In genomic region chr14:87615822-87616679, GRCh38 we compare ENCODE assay signal across 8 cellular contexts.
DNase-seq lines count a peak whose midpoint lies in the region; ATAC-seq and TF ChIP-seq lines count a peak whose summit lies in the region.

No MANE protein-coding gene starts in this region.

- no peak overlapping the region for H3K4me2 ChIP-seq in neuronal stem cell (ENCODE audit: insufficient read depth, low read length, poor library complexity, severe bottlenecking)

- H4K91ac ChIP-seq in neuronal stem cell (ENCODE audit: low read depth, low read length, poor library complexity), result no peak overlapping the region

- H3K23ac ChIP-seq in neuronal stem cell (ENCODE audit: low read depth, low read length, poor library complexity), result no peak overlapping the region

- 53% methylated on average over 12 of the region's 12 CpGs for WGBS in esophagus muscularis mucosa
- WGBS in neuronal stem cell (ENCODE audit: extremely low coverage in 2 of 2, insufficient read length in 2 of 2, insufficient replicate concordance in 1 of 2), 2 donors, result no CpG with 5 or more reads among the region's 12 CpGs

- H3K27me3 ChIP-seq in WERI-Rb-1 (ENCODE audit: insufficient read depth, low read depth, severe bottlenecking) (no peaks in the 10 kb centered on the region), esophagus muscularis mucosa (no peaks in the 10 kb centered on the region), neuronal stem cell (ENCODE audit: control insufficient read depth in 3 of 3, insufficient read depth in 3 of 3, low read depth in 1 of 3, low read length in 3 of 3) (no peaks in the 10 kb centered on the region)

- no peak overlapping the region for H3K4ac ChIP-seq in neuronal stem cell (ENCODE audit: low read length)

- POLR2A ChIA-PET in AG04449 (lab: Yijun Ruan, JAX), result no interaction called here

- H2BK120ac ChIP-seq in neuronal stem cell (ENCODE audit: low read depth, low read length), result no peak overlapping the region

- DNase-seq in AG04449 (ENCODE audit: low read depth, low spot score), result no peak
- peak; percentile 57 for DNase-seq in GM12865 (ENCODE audit: low read depth)
- DNase-seq in HFF-Myc (ENCODE audit: extremely low read depth, low read depth), result no peak
- peak; percentile 42 for DNase-seq in NCI-H1092 (lab: John Stamatoyannopoulos, UW)
- peak; percentile 77 for DNase-seq in WERI-Rb-1
- peak; percentile 81 for DNase-seq in esophagus muscularis mucosa (ENCODE audit: extremely low spot score)
- peak; percentile 64 for DNase-seq in neuronal stem cell (ENCODE audit: low spot score)

- TF ChIP-seq EP300 in esophagus muscularis mucosa (IDR thresholded peaks at IDR 0.05), result no peak

- no peak overlapping the region for H2BK12ac ChIP-seq in neuronal stem cell (ENCODE audit: low read length)

- H3K36me3 ChIP-seq in WERI-Rb-1 (no peaks in the 10 kb centered on the region), esophagus muscularis mucosa (no peaks in the 10 kb centered on the region), neuronal stem cell (replicated peaks in 1 of 2; ENCODE audit: control insufficient read depth in 2 of 2, insufficient read depth in 2 of 2, low read length in 2 of 2) (no peaks in the 10 kb centered on the region)

- no peaks in the 10 kb centered on the region for H3K79me1 ChIP-seq in neuronal stem cell (ENCODE audit: low read depth, low read length)

- H2BK5ac ChIP-seq in neuronal stem cell (ENCODE audit: low read length), result no peak overlapping the region

- no peak overlapping the region for H3K14ac ChIP-seq in neuronal stem cell (ENCODE audit: low read length)

- intact Hi-C loops in esophagus muscularis mucosa (cut with DNase I), result no loop called here

- H3K18ac ChIP-seq in neuronal stem cell (ENCODE audit: low read length), result no peak overlapping the region

- H3K4me3 ChIP-seq in AG04449 (ENCODE audit: low read depth, low read length) (no peak overlapping the region), GM12865 (ENCODE audit: low read depth, low read length) (no peak overlapping the region), HFF-Myc (replicated peaks; ENCODE audit: low read depth, low read length) (no peak overlapping the region), WERI-Rb-1 (ENCODE audit: low read depth, low read length) (no peak overlapping the region), esophagus muscularis mucosa (no peak overlapping the region), neuronal stem cell (ENCODE audit: low read length in 2 of 2) (no peak overlapping the region)

- no peak overlapping the region for H2AK5ac ChIP-seq in neuronal stem cell (ENCODE audit: low read depth, low read length)

- no peaks in the 10 kb centered on the region for H3K4me1 ChIP-seq in esophagus muscularis mucosa
- no peaks in the 10 kb centered on the region for H3K4me1 ChIP-seq in neuronal stem cell (ENCODE audit: control insufficient read depth in 2 of 2, insufficient read depth in 1 of 2, low read depth in 1 of 2, low read length in 2 of 2)

- no peak for ATAC-seq in HG03108 (IDR thresholded peaks at IDR 0.05; ENCODE audit: unreplicated experiment)

- CTCF ChIA-PET in AG04449 (lab: Yijun Ruan, JAX), result interaction anchor here (1.5 kb wide), 1 partner anchor 11 kb away, joined by 3 read pairs; no protein-coding TSS in a partner anchor

- TF ChIP-seq CTCF in AG04449 (IDR thresholded peaks at IDR 0.05; ENCODE audit: insufficient read depth, low read length, missing control alignments), result peak; percentile 52
- peak; percentile 69 for TF ChIP-seq CTCF in GM12865 (IDR thresholded peaks at IDR 0.05; ENCODE audit: insufficient read depth, low read depth, low read length, missing control alignments)
- TF ChIP-seq CTCF in HFF-Myc (IDR thresholded peaks at IDR 0.05; ENCODE audit: low read depth, low read length, missing control alignments), result peak; percentile 77
- TF ChIP-seq CTCF in WERI-Rb-1 (IDR thresholded peaks at IDR 0.05; ENCODE audit: low read depth, low read length), result peak; percentile 69
- peak; percentile 59 to 80 (median 60) for TF ChIP-seq CTCF in esophagus muscularis mucosa (IDR thresholded peaks at IDR 0.05)

- no peak overlapping the region for H2BK15ac ChIP-seq in neuronal stem cell (ENCODE audit: low read length)

- H3K27ac ChIP-seq in WERI-Rb-1 (no peak overlapping the region), esophagus muscularis mucosa (replicated peaks in 1 of 4) (no peak overlapping the region), neuronal stem cell (replicated peaks; ENCODE audit: low read length) (no peak overlapping the region)

- peaks cover 3% of the 10 kb centered on the region for H3K9me3 ChIP-seq in WERI-Rb-1 (ENCODE audit: severe bottlenecking)
- H3K9me3 ChIP-seq in esophagus muscularis mucosa, result peaks cover 0 to 3% (median 1%) of the 10 kb centered on the region in 4 donors
- H3K9me3 ChIP-seq in neuronal stem cell (replicated peaks in 1 of 2; ENCODE audit: control insufficient read depth in 2 of 2, insufficient read depth in 1 of 2, low read depth in 1 of 2, low read length in 2 of 2), result peaks cover 0 to under 1% of the 10 kb centered on the region in 2 donors

- no peak for TF ChIP-seq POLR2A in esophagus muscularis mucosa (IDR thresholded peaks at IDR 0.05; ENCODE audit: low read depth)

- no peak overlapping the region for H2AFZ ChIP-seq in neuronal stem cell (ENCODE audit: low read length)

- no peak overlapping the region for H3K9ac ChIP-seq in neuronal stem cell (ENCODE audit: low read depth, low read length, poor library complexity)

- no peak overlapping the region for H4K8ac ChIP-seq in neuronal stem cell (ENCODE audit: low read depth, low read length)

Comparison
In these comparisons a context has a peak if more than half of its experiments do, and no peak if none do; other contexts are left out.
1. DNase-seq: peak in GM12865 (single experiment), NCI-H1092 (single experiment), WERI-Rb-1 (single experiment), esophagus muscularis mucosa (single experiment) and neuronal stem cell (single experiment); none in AG04449 (single experiment) and HFF-Myc (single experiment).
2. Peak in every context shown above with its lines, with median percentiles within 50 percentile points of each other: CTCF ChIP-seq.